ENCODE assay signal across 15 cellular contexts in the genomic region with DNA sequence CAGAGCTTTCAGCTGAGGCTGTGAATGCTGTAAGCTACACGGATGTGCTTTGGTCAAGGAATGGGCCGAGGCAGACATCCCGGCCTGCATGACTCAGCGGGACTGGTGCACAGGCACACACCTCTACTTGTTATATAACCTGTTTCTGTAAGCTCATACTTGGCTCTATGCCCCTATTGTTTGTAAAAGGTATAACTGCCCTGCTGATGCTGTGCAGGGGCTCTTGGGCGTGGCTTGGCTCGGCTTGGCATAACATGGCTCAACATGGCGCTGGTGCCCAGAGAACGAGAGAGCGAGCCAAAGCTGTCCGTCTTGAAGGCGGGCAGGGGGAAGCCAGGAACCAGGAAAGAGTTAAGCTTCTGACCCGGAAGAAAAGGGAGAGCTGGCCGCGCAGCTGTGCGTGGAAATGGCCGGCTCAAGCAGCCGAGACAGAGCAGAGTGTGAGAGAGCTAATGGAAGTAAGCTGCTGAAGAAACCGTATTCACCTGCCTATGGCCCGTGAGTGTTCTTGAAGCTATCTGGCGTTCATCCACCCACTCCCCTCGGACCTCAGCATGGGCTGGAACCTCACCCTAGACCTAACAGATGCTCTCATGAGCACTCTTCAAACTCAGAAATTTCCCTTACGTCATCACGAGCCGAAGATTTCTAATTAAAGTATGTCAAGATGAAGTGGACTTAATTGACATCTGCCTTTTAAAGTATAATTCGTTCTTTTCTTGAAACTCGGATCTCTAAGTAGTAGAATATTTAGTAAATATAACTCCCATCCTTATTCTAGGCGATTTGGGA.
DNase-seq lines count a peak whose midpoint lies in the region; FAIRE-seq and TF ChIP-seq lines count a peak whose summit lies in the region.
"Had no signal": no experiment of that assay in that cellular context is flagged by ENCODE, and none has a peak within 500 bp of the region (broad histone marks: within the 10 kb centered on the region; RNA-seq: fewer than 3 reads in every experiment).

No MANE protein-coding gene starts in this region.

- POLR2A ChIA-PET in MCF 10A (lab: Yijun Ruan, JAX), result interaction anchor here (0.7 to 1.0 kb wide), 2 partner anchors 11 to 25 kb away, joined by 3 to 4 read pairs; no protein-coding TSS in a partner anchor
- POLR2A ChIA-PET in PC-9 (lab: Charles Lee; ENCODE audit: unreplicated experiment), result interaction anchor here (0.6 kb wide), 2 partner anchors 12 to 26 kb away, joined by 3 to 4 read pairs; no protein-coding TSS in a partner anchor

- H3K79me2 ChIP-seq in PC-9 (ENCODE audit: low read depth) (no peaks in the 10 kb centered on the region), Karpas-422 (ENCODE audit: low read length) (no peaks in the 10 kb centered on the region)

- no peak overlapping the region for H3K27ac Mint-ChIP-seq in MCF 10A (ENCODE audit: low read depth, unreplicated experiment)
- H3K27ac Mint-ChIP-seq: activated naive CD8-positive, alpha-beta T cell treated with anti-CD3 and anti-CD28 coated beads, Interleukin-2, amount 50 U/mL, for 24 hours; CD4-positive, alpha-beta memory T cell had no signal

- 0 out of 2 replicates have a peak overlapping the region, but pooled peaks have one; percentile 58 for H2AFZ ChIP-seq in PC-9
- no peak overlapping the region for H2AFZ ChIP-seq in Karpas-422 (ENCODE audit: low read length)

- no peaks in the 10 kb centered on the region for H3K36me3 Mint-ChIP-seq in MCF 10A (ENCODE audit: insufficient read depth, unreplicated experiment)
- H3K36me3 Mint-ChIP-seq: CD4-positive, alpha-beta memory T cell had no signal

- BruUV-seq in MCF 10A (replicated peaks; lab: Mats Ljungman, UMichigan) (no TSS peak), PC-9 (replicated peaks; lab: Mats Ljungman, UMichigan) (TSS peak; percentile 76)

- peak; percentile 23 for FAIRE-seq in urothelium cell line (lab: Jason Lieb, UNC)
- FAIRE-seq: colon had no signal

- H3K9me3 ChIP-seq in breast epithelium (no peaks in the 10 kb centered on the region), PC-9 (ENCODE audit: insufficient read depth, low read depth) (no peaks in the 10 kb centered on the region), Karpas-422 (ENCODE audit: low read length) (no peaks in the 10 kb centered on the region)
- H3K9me3 ChIP-seq: neutrophil had no signal

- no peaks in the 10 kb centered on the region for H3K36me3 ChIP-seq in breast epithelium
- H3K36me3 ChIP-seq in PC-9 (ENCODE audit: low read depth), result no peaks in the 10 kb centered on the region
- H3K36me3 ChIP-seq in Karpas-422 (ENCODE audit: insufficient read depth, low read length), result no peaks in the 10 kb centered on the region
- H3K36me3 ChIP-seq: neutrophil had no signal

- H3K9me2 ChIP-seq in PC-9 (ENCODE audit: insufficient read depth), result no peaks in the 10 kb centered on the region
- H3K9me2 ChIP-seq in Karpas-422 (replicated peaks; ENCODE audit: insufficient read depth, low read length), result no peaks in the 10 kb centered on the region

- H3K4me1 ChIP-seq in breast epithelium (no peaks in the 10 kb centered on the region), PC-9 (replicated peaks; ENCODE audit: insufficient read depth) (peaks cover 5% of the 10 kb centered on the region; the same call in 1 of the 2 replicates), Karpas-422 (ENCODE audit: low read length) (no peaks in the 10 kb centered on the region)

- intact Hi-C loops in MCF 10A (cut with micrococcal nuclease), result no loop called here
- intact Hi-C loops in breast epithelium (cut with DNase I; ENCODE audit: low total_unique reads), result no loop called here
- intact Hi-C loops in PC-9 (cut with micrococcal nuclease; ENCODE audit: unreplicated experiment), result loop anchor here (10.0 kb wide), 1 partner anchor 154 kb away; no protein-coding TSS in a partner anchor

- no peak overlapping the region for H3K4me3 ChIP-seq in breast epithelium
- H3K4me3 ChIP-seq in PC-9, result no peak overlapping the region
- no peak overlapping the region for H3K4me3 ChIP-seq in epithelial cell of esophagus (ENCODE audit: low read length)
- H3K4me3 ChIP-seq in Karpas-422 (ENCODE audit: low read length), result no peak overlapping the region
- H3K4me3 ChIP-seq: lung had no signal

- TF ChIP-seq POLR2A in breast epithelium (IDR thresholded peaks at IDR 0.05), result no peak

- CTCF ChIA-PET in MCF 10A (lab: Yijun Ruan, JAX), result interaction anchor here (0.5 to 1.6 kb wide), 8 partner anchors 13 to 411 kb away, joined by 3 to 6 read pairs (median 3); no protein-coding TSS in a partner anchor
- CTCF ChIA-PET in PC-9 (lab: Charles Lee), result no interaction called here

- H3K4me2 ChIP-seq in PC-9 (0 out of 2 replicates have a peak overlapping the region, but pooled peaks have one; percentile 10), Karpas-422 (ENCODE audit: low read depth, low read length, poor library complexity, severe bottlenecking) (no peak overlapping the region)

- peaks cover 6% of the 10 kb centered on the region for H3K4me1 Mint-ChIP-seq in MCF 10A (ENCODE audit: insufficient read depth, unreplicated experiment)
- H3K4me1 Mint-ChIP-seq: activated naive CD8-positive, alpha-beta T cell treated with anti-CD3 and anti-CD28 coated beads, Interleukin-2, amount 50 U/mL, for 24 hours; CD4-positive, alpha-beta memory T cell had no signal

- no peak overlapping the region for H3K4me3 Mint-ChIP-seq in MCF 10A (ENCODE audit: unreplicated experiment)
- H3K4me3 Mint-ChIP-seq: activated naive CD8-positive, alpha-beta T cell treated with anti-CD3 and anti-CD28 coated beads, Interleukin-2, amount 50 U/mL, for 24 hours; CD4-positive, alpha-beta memory T cell had no signal

- peaks cover 7% of the 10 kb centered on the region for H3K9me3 Mint-ChIP-seq in MCF 10A (ENCODE audit: unreplicated experiment)

- H3F3A ChIP-seq in PC-9 (ENCODE audit: insufficient read depth, low read depth), result no peaks in the 10 kb centered on the region

- no peaks in the 10 kb centered on the region for H3K27me3 Mint-ChIP-seq in MCF 10A (ENCODE audit: insufficient read depth, unreplicated experiment)
- H3K27me3 Mint-ChIP-seq: CD4-positive, alpha-beta memory T cell had no signal

- H3K9ac ChIP-seq in Karpas-422 (ENCODE audit: low read length), result no peak overlapping the region

- DNase-seq in MCF 10A (ENCODE audit: unreplicated experiment) (peak; percentile 81), breast epithelium (ENCODE audit: low spot score in 2 of 2) (no peak), PC-9 (peak; percentile 72 to 75), epithelial cell of esophagus (ENCODE audit: low read depth) (peak; percentile 94), urothelium cell line (ENCODE audit: low spot score) (peak; percentile 29), GDM1 (lab: John Stamatoyannopoulos, UW) (no peak), Karpas-422 (no peak), NCI-H2081 (lab: John Stamatoyannopoulos, UW) (no peak)
- DNase-seq: 8988T; activated naive CD8-positive, alpha-beta T cell treated with anti-CD3 and anti-CD28 coated beads, Interleukin-2, amount 50 U/mL, for 24 hours; CD4-positive, alpha-beta memory T cell; NCI-H1694 had no signal

- H4K20me1 ChIP-seq in PC-9 (ENCODE audit: insufficient read depth) (no peaks in the 10 kb centered on the region), Karpas-422 (ENCODE audit: insufficient read depth, low read depth, low read length) (no peaks in the 10 kb centered on the region)

- H3K27me3 ChIP-seq in breast epithelium, result no peaks in the 10 kb centered on the region
- no peaks in the 10 kb centered on the region for H3K27me3 ChIP-seq in PC-9 (ENCODE audit: insufficient read depth, low read depth)
- H3K27me3 ChIP-seq in Karpas-422 (ENCODE audit: low read length), result no peaks in the 10 kb centered on the region
- H3K27me3 ChIP-seq: neutrophil had no signal

- H3K27ac ChIP-seq in breast epithelium, result no peak overlapping the region
- peak overlapping the region; percentile 55; the same call in 1 of the 2 replicates for H3K27ac ChIP-seq in PC-9
- no peak overlapping the region for H3K27ac ChIP-seq in Karpas-422 (ENCODE audit: low read length)
- H3K27ac ChIP-seq: neutrophil had no signal

- no peak for TF ChIP-seq CTCF in MCF 10A (IDR thresholded peaks at IDR 0.05; ENCODE audit: unreplicated experiment)
- no peak for TF ChIP-seq CTCF in breast epithelium (IDR thresholded peaks at IDR 0.05)
- TF ChIP-seq CTCF in PC-9 (conservative IDR thresholded peaks at IDR 0.05), result 0 out of 2 replicates have a peak, but pooled peaks have one; percentile 31
- TF ChIP-seq CTCF in epithelial cell of esophagus (IDR thresholded peaks at IDR 0.05; ENCODE audit: insufficient read depth, low read depth, low read length, missing control alignments), result no peak

Comparison
In these comparisons a context has a peak if more than half of its experiments do, and no peak if none do; other contexts are left out.
1. DNase-seq: peak in MCF 10A (single experiment), PC-9 (2 of 2), epithelial cell of esophagus (single experiment) and urothelium cell line (single experiment); none in breast epithelium (0 of 2), GDM1 (single experiment), Karpas-422 (single experiment) and NCI-H2081 (0 of 2).